In the genomic region with DNA sequence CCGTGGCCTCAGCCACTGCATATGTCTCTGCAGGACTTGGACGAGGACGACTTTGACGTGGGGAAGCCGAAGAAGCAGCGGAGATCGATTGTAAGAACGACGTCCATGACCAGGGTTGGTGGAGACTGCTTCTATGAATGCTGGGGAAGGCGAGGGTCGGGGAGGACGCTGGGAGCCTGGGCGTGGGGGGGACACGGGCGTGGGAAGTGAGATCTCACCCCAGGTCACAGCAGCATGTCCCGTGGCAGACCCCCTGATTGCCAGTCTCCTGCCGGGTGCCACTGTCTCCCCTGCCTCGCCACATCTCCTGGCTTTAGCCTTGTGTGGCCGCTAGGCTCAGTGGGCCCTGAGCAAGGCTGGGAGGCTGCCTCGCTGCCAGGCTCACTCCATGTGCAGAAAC, we compare ENCODE assay signal across 31 cellular contexts.
"Had no signal": no experiment of that assay in that cellular context is flagged by ENCODE, and none has a peak within 500 bp of the region (broad histone marks: within the 10 kb centered on the region; RNA-seq: fewer than 3 reads in every experiment).

No MANE protein-coding gene starts in this region.

- DNase-seq: activated B cell treated with CpG ODN at 0.5 μM for 24 hours; activated CD4-positive, alpha-beta T cell treated with anti-CD3 and anti-CD28 coated beads for 48 hours; activated CD4-positive, alpha-beta T cell treated with anti-CD3 and anti-CD28 coated beads, Interleukin-2, amount 50 U/mL, for 1 hour; activated CD4-positive, alpha-beta T cell treated with anti-CD3 and anti-CD28 coated beads, Interleukin-2, amount 50 U/mL, for 48 hours; activated CD8-positive, alpha-beta memory T cell treated with anti-CD3 and anti-CD28 coated beads, Interleukin-2, amount 10 ng/mL, durations not matched to agents 7 days and 5 days; activated CD8-positive, alpha-beta memory T cell treated with anti-CD3 and anti-CD28 coated beads, Interleukin-2, amount 50 U/mL, for 4 hours; activated CD8-positive, alpha-beta T cell treated with anti-CD3 and anti-CD28 coated beads, Interleukin-2, amount 10 ng/mL, durations not matched to agents 7 days and 5 days; activated effector memory CD4-positive, alpha-beta T cell treated with anti-CD3 and anti-CD28 coated beads, Interleukin-2, amount 50 U/mL, for 16 hours; activated naive CD4-positive, alpha-beta T cell treated with anti-CD3 and anti-CD28 coated beads for 36 hours; activated naive CD8-positive, alpha-beta T cell treated with anti-CD3 and anti-CD28 coated beads for 36 hours; activated naive CD8-positive, alpha-beta T cell treated with anti-CD3 and anti-CD28 coated beads, Interleukin-2, amount 50 U/mL, for 24 hours; activated T-cell treated with anti-CD3 and anti-CD28 coated beads, Interleukin-2, amount 50 U/mL, for 1 hour; activated T-cell treated with anti-CD3 and anti-CD28 coated beads, Interleukin-2, amount 50 U/mL, for 48 hours; adrenal gland; amygdala; body of pancreas; central memory CD4-positive, alpha-beta T cell; cortex of kidney; dermis blood vessel endothelial cell; effector CD8-positive, alpha-beta T cell; esophagus squamous epithelium; foreskin melanocyte; T-helper 17 cell; T1000; WERI-Rb-1 had no signal

- H3K27ac Mint-ChIP-seq: activated B cell treated with CpG ODN at 0.5 μM for 24 hours; activated CD8-positive, alpha-beta memory T cell treated with anti-CD3 and anti-CD28 coated beads, Interleukin-2, amount 10 ng/mL, durations not matched to agents 7 days and 5 days; activated CD8-positive, alpha-beta T cell treated with anti-CD3 and anti-CD28 coated beads, Interleukin-2, amount 10 ng/mL, durations not matched to agents 7 days and 5 days; activated naive CD4-positive, alpha-beta T cell treated with anti-CD3 and anti-CD28 coated beads for 36 hours; activated naive CD4-positive, alpha-beta T cell treated with anti-CD3 and anti-CD28 coated beads, Interleukin-2, amount 50 U/mL, for 24 hours; activated naive CD8-positive, alpha-beta T cell treated with anti-CD3 and anti-CD28 coated beads for 36 hours; activated naive CD8-positive, alpha-beta T cell treated with anti-CD3 and anti-CD28 coated beads, Interleukin-2, amount 50 U/mL, for 24 hours; activated T-helper 1 cell treated with anti-CD3 and anti-CD28 coated beads, Interleukin-12 subunit alpha, Interleukin-12 subunit beta, Interleukin-2, Interleukin-4 antibody, amounts not matched to agents 30 ng/mL and 10 ng/mL and 1 ng/mL, durations not matched to agents 14 hours and 24 hours and 36 hours; activated T-helper 2 cell treated with anti-CD3 and anti-CD28 coated beads, Interferon-gamma antibody, Interleukin-2, Interleukin-4, amounts not matched to agents 10 μg/mL and 5 μg/mL and 100 μg/mL, durations not matched to agents 14 hours and 24 hours and 36 hours; T-helper 17 cell; T-helper 2 cell treated with Interferon-gamma antibody and Interleukin-4, amounts not matched to agents 5 μg/mL and 100 μg/mL, for 36 hours had no signal

- H3K27ac ChIP-seq: adrenal gland, body of pancreas, epithelial cell of prostate, esophagus squamous epithelium, WERI-Rb-1 had no signal

- H3K27me3 Mint-ChIP-seq: activated B cell treated with CpG ODN at 0.5 μM for 24 hours; activated naive CD4-positive, alpha-beta T cell treated with anti-CD3 and anti-CD28 coated beads, Interleukin-2, amount 50 U/mL, for 24 hours; activated naive CD8-positive, alpha-beta T cell treated with anti-CD3 and anti-CD28 coated beads for 36 hours; activated naive CD8-positive, alpha-beta T cell treated with anti-CD3 and anti-CD28 coated beads, Interleukin-2, amount 50 U/mL, for 24 hours; T-helper 17 cell had no signal

- H3K36me3 Mint-ChIP-seq: activated CD8-positive, alpha-beta memory T cell treated with anti-CD3 and anti-CD28 coated beads, Interleukin-2, amount 10 ng/mL, durations not matched to agents 7 days and 5 days; activated naive CD8-positive, alpha-beta T cell treated with anti-CD3 and anti-CD28 coated beads for 36 hours had no signal

- H3K4me3 Mint-ChIP-seq: activated B cell treated with CpG ODN at 0.5 μM for 24 hours; activated CD8-positive, alpha-beta memory T cell treated with anti-CD3 and anti-CD28 coated beads, Interleukin-2, amount 10 ng/mL, durations not matched to agents 7 days and 5 days; activated CD8-positive, alpha-beta T cell treated with anti-CD3 and anti-CD28 coated beads, Interleukin-2, amount 10 ng/mL, durations not matched to agents 7 days and 5 days; activated naive CD4-positive, alpha-beta T cell treated with anti-CD3 and anti-CD28 coated beads for 36 hours; activated naive CD4-positive, alpha-beta T cell treated with anti-CD3 and anti-CD28 coated beads, Interleukin-2, amount 50 U/mL, for 24 hours; activated naive CD8-positive, alpha-beta T cell treated with anti-CD3 and anti-CD28 coated beads for 36 hours; activated naive CD8-positive, alpha-beta T cell treated with anti-CD3 and anti-CD28 coated beads, Interleukin-2, amount 50 U/mL, for 24 hours; activated T-helper 1 cell treated with anti-CD3 and anti-CD28 coated beads, Interleukin-12 subunit alpha, Interleukin-12 subunit beta, Interleukin-2, Interleukin-4 antibody, amounts not matched to agents 30 ng/mL and 10 ng/mL and 1 ng/mL, durations not matched to agents 14 hours and 24 hours and 36 hours; T-helper 17 cell; T-helper 2 cell treated with Interferon-gamma antibody and Interleukin-4, amounts not matched to agents 5 μg/mL and 100 μg/mL, for 36 hours had no signal

- H3K4me3 ChIP-seq: adrenal gland, body of pancreas, esophagus squamous epithelium had no signal

- H3K9me3 ChIP-seq: adrenal gland, body of pancreas, esophagus squamous epithelium had no signal

- H3K9me3 Mint-ChIP-seq: activated B cell treated with CpG ODN at 0.5 μM for 24 hours; activated naive CD4-positive, alpha-beta T cell treated with anti-CD3 and anti-CD28 coated beads for 36 hours; activated naive CD4-positive, alpha-beta T cell treated with anti-CD3 and anti-CD28 coated beads, Interleukin-2, amount 50 U/mL, for 24 hours; activated naive CD8-positive, alpha-beta T cell treated with anti-CD3 and anti-CD28 coated beads for 36 hours; activated naive CD8-positive, alpha-beta T cell treated with anti-CD3 and anti-CD28 coated beads, Interleukin-2, amount 50 U/mL, for 24 hours; activated T-helper 1 cell treated with anti-CD3 and anti-CD28 coated beads, Interleukin-12 subunit alpha, Interleukin-12 subunit beta, Interleukin-2, Interleukin-4 antibody, amounts not matched to agents 30 ng/mL and 10 ng/mL and 1 ng/mL, durations not matched to agents 14 hours and 24 hours and 36 hours; activated T-helper 2 cell treated with anti-CD3 and anti-CD28 coated beads, Interferon-gamma antibody, Interleukin-2, Interleukin-4, amounts not matched to agents 10 μg/mL and 5 μg/mL and 100 μg/mL, durations not matched to agents 14 hours and 24 hours and 36 hours; T-helper 2 cell treated with Interferon-gamma antibody and Interleukin-4, amounts not matched to agents 5 μg/mL and 100 μg/mL, for 36 hours had no signal

- H3K4me1 ChIP-seq: adrenal gland, body of pancreas had no signal

- H3K27me3 ChIP-seq: adrenal gland, body of pancreas, esophagus squamous epithelium had no signal

- ATAC-seq: activated CD4-positive, CD25-positive, alpha-beta regulatory T cell treated with anti-CD3 and anti-CD28 coated beads, Interleukin-2, amount 50 U/mL, for 24 hours; activated CD8-positive, alpha-beta memory T cell treated with anti-CD3 and anti-CD28 coated beads, Interleukin-2, amount 10 ng/mL, durations not matched to agents 7 days and 5 days; activated CD8-positive, alpha-beta T cell treated with anti-CD3 and anti-CD28 coated beads, Interleukin-2, amount 10 ng/mL, durations not matched to agents 7 days and 5 days; activated naive CD8-positive, alpha-beta T cell treated with anti-CD3 and anti-CD28 coated beads, Interleukin-2, amount 50 U/mL, for 24 hours; body of pancreas; T-helper 17 cell had no signal
